In genomic region chr3:17510265-17510664, GRCh38 we compare ENCODE assay signal across 27 cellular contexts.
DNase-seq lines count a peak whose midpoint lies in the region; FAIRE-seq and TF ChIP-seq lines count a peak whose summit lies in the region.
"Had no signal": no experiment of that assay in that cellular context is flagged by ENCODE, and none has a peak within 500 bp of the region (broad histone marks: within the 10 kb centered on the region; RNA-seq: fewer than 3 reads in every experiment).

No MANE protein-coding gene starts in this region.

- CTCF ChIA-PET in HEK293 (lab: Yijun Ruan, JAX), result interaction anchor here (0.6 kb wide), 1 partner anchor 42 kb away, joined by 3 read pairs; no protein-coding TSS in a partner anchor

- TF ChIP-seq CTCF in HEK293 (tag by site-specific recombination; IDR thresholded peaks at IDR 0.05), result no peak

- no peaks in the 10 kb centered on the region for H3K9me3 ChIP-seq in HEK293 (ENCODE audit: control insufficient read depth, insufficient read depth, low read depth, low read length)
- H3K9me3 ChIP-seq: BE2C, BLaER1, Caco-2 had no signal

- peak; percentile 47 for DNase-seq in NCI-H69 (lab: John Stamatoyannopoulos, UW)
- DNase-seq in GOT3 (lab: John Stamatoyannopoulos, UW), result no peak
- no peak for DNase-seq in COLO829 (ENCODE audit: low spot score)
- DNase-seq in NCI-H446 (lab: John Stamatoyannopoulos, UW), result no peak
- DNase-seq: 8988T; ACHN; BE2C; C1 segment of cervical spinal cord; Caco-2; Calu3; CD4-positive, alpha-beta memory T cell; CD4-positive, CD25-positive, alpha-beta regulatory T cell; CD8-positive, alpha-beta memory T cell; DMS 273 treated with DMSO at 0.1 percent for 48 hours; DMS153; DMS53; DMS79; DND-41; EL; GDM1 had no signal

- no peak overlapping the region for H3K27ac ChIP-seq in HEK293 (ENCODE audit: extremely low read depth, low read depth, low read length)
- H3K27ac ChIP-seq: BLaER1 had no signal

- POLR2A ChIA-PET in HEK293 (lab: Yijun Ruan, JAX), result no interaction called here

- H3K4me3 ChIP-seq in HEK293 (ENCODE audit: low read depth, low read length), result no peak overlapping the region
- H3K4me3 ChIP-seq: BLaER1, GM12878 had no signal

- H3K4me1 ChIP-seq in HEK293 (ENCODE audit: control insufficient read depth, insufficient read depth, low read length), result peaks cover 7% of the 10 kb centered on the region
- H3K4me1 ChIP-seq: BE2C, BLaER1 had no signal

- H3K36me3 ChIP-seq in HEK293 (ENCODE audit: control insufficient read depth in 2 of 2, insufficient read depth in 1 of 2, low read length in 2 of 2), result no peaks in the 10 kb centered on the region
- H3K36me3 ChIP-seq: BE2C had no signal

- peak; percentile 56 for FAIRE-seq in islet of Langerhans (lab: Jason Lieb, UNC)
- FAIRE-seq: A204.1, GM12892, GM18507 had no signal

TF ChIP-seq in HEK293, 187 proteins besides CTCF, POLR2A, EP300 and RAD21:
- TF ChIP-seq OSR2 (tag by site-specific recombination; IDR thresholded peaks at IDR 0.05) (peak; percentile 30; the same call in 1 of the 2 replicates), ZNF350 (tag by site-specific recombination; IDR thresholded peaks at IDR 0.05) (no peak), PRDM6 (tag by site-specific recombination; IDR thresholded peaks at IDR 0.05) (peak; percentile 64)
